In the genomic region with DNA sequence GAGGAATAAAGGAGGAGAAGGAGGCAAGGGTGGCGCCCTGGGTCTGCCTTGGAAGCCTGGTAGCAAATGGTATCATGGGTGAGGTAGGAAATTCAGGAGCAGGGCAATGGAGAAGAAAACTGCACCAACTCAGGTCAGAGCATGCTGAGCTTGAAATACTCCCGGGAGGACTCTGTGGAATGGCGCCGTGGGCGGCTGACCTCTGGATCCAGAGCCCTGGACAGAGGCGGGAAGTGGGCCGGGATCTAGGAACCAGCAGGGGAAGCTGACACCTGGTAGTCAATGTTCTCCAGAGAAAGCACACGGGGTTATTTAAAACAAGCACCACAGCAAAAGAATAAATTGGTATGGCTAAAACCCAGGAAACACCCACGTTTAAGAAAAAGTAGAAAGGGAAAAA, we compare ENCODE assay signal across 22 cellular contexts.
"Had no signal": no experiment of that assay in that cellular context is flagged by ENCODE, and none has a peak within 500 bp of the region (broad histone marks: within the 10 kb centered on the region; RNA-seq: fewer than 3 reads in every experiment).

No MANE protein-coding gene starts in this region.

- H3K27ac Mint-ChIP-seq: immature natural killer cell; mesothelial cell of epicardium; naive B cell; natural killer cell treated with Interleukin-12 subunit alpha and Interleukin-12 subunit beta and Interleukin-15 and Interleukin-18, amount 100 ng/mL, for 72 hours had no signal

- H3K4me3 Mint-ChIP-seq: immature natural killer cell; mesothelial cell of epicardium; naive B cell; natural killer cell treated with Interleukin-12 subunit alpha and Interleukin-12 subunit beta and Interleukin-15 and Interleukin-18, amount 100 ng/mL, for 72 hours; stimulated activated naive CD8-positive, alpha-beta T cell treated with anti-CD3 and anti-CD28 coated beads, Interleukin-15, amount 100 ng/mL, for 72 hours had no signal

- H3K36me3 Mint-ChIP-seq: immature natural killer cell; mesothelial cell of epicardium; naive B cell; natural killer cell treated with Interleukin-12 subunit alpha and Interleukin-12 subunit beta and Interleukin-15 and Interleukin-18, amount 100 ng/mL, for 72 hours had no signal

- H3K36me3 ChIP-seq: ovary, suprapubic skin, thyroid gland, upper lobe of left lung had no signal

- H3K27ac ChIP-seq: dorsolateral prefrontal cortex, ovary, psoas muscle, suprapubic skin, thyroid gland, upper lobe of left lung had no signal

- H3K27me3 ChIP-seq: ovary, thyroid gland had no signal

- H3K9me3 Mint-ChIP-seq: immature natural killer cell; mesothelial cell of epicardium; natural killer cell treated with Interleukin-12 subunit alpha and Interleukin-12 subunit beta and Interleukin-15 and Interleukin-18, amount 100 ng/mL, for 72 hours; stimulated activated naive CD8-positive, alpha-beta T cell treated with anti-CD3 and anti-CD28 coated beads, Interleukin-15, amount 100 ng/mL, for 72 hours had no signal

- ATAC-seq: mucosa of descending colon; stimulated activated naive CD8-positive, alpha-beta T cell treated with anti-CD3 and anti-CD28 coated beads, Interleukin-15, amount 100 ng/mL, for 72 hours had no signal

- H3K9me3 ChIP-seq: mucosa of descending colon, ovary, psoas muscle, suprapubic skin, thyroid gland, upper lobe of left lung had no signal

- DNase-seq: central memory CD4-positive, alpha-beta T cell; dorsolateral prefrontal cortex; effector CD4-positive, alpha-beta T cell; hypothalamus; immature natural killer cell; mucosa of descending colon; naive B cell; occipital lobe; posterior cingulate gyrus; psoas muscle; small intestine; stimulated activated CD4-positive, alpha-beta T cell treated with anti-CD3 and anti-CD28 coated beads, Interleukin-15, amount 100 ng/mL, for 24 hours; stimulated activated CD4-positive, alpha-beta T cell treated with anti-CD3 and anti-CD28 coated beads, Interleukin-2, amount 100 ng/mL, for 48 hours; stimulated activated naive CD4-positive, alpha-beta T cell; stimulated activated naive CD8-positive, alpha-beta T cell treated with anti-CD3 and anti-CD28 coated beads, Interleukin-15, amount 100 ng/mL, for 72 hours; thyroid gland had no signal

- H3K4me3 ChIP-seq: lung, mucosa of descending colon, ovary, psoas muscle, suprapubic skin, thyroid gland, upper lobe of left lung had no signal

- H3K4me1 ChIP-seq: thyroid gland had no signal
